ENCODE assay signal across 8 cellular contexts in the genomic region with DNA sequence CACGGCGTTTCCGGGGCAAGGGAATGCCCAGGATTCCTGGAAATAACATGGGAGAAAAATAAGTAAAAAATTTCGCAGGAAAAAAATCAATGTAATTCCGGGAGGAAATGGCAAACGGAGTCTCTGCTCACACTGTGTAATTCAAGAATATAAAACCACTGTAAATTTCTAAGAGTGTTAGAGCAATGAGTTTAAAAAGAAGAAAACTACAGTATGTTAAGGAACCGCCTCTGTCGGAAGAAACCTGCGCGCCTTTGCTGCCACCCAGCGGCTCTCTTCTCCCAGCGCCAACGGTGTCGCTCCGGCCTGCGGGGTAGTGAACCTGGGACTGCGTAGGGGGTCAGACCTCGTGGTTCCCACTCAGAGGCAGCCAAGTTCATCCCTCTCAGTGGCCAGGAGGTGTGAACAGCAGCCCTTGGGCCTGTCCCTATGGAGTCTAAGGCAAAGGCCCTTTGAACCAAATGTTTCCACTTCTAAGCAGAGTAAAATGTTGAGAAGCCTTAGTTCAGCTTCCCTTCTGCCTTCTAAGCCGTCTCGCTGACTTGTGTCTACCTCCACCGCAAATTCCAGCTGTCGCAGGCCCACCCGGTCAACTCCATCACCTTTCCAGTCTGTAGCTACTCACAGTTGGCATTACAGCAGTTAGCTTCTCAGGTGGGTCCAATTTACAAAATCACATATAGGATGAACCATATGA.
A peak's percentile ranks its signal among the peaks of the same experiment; 100 is the strongest.
DNase-seq lines count a peak whose midpoint lies in the region; ATAC-seq and TF ChIP-seq lines count a peak whose summit lies in the region.

No MANE protein-coding gene starts in this region.

- peak overlapping the region; percentile 41 for H3K27ac ChIP-seq in caudate nucleus (ENCODE audit: low read depth, low read length)

- ATAC-seq in GM18907 (IDR thresholded peaks at IDR 0.05; ENCODE audit: unreplicated experiment) (peak; percentile 87), HG03159 (IDR thresholded peaks at IDR 0.05; ENCODE audit: unreplicated experiment) (peak; percentile 81)

- DNase-seq in AG09309 (ENCODE audit: low read depth): no peak
- DNase-seq in NCI-H2196 treated with DMSO at 0.1 percent for 48 hours (lab: John Stamatoyannopoulos, UW; ENCODE audit: unreplicated experiment): peak; percentile 51
- peak; percentile 62 to 74 (median 70) for DNase-seq in activated CD4-positive, CD25-positive, alpha-beta regulatory T cell (lab: John Stamatoyannopoulos, UW)
- peak in 59 of 61 donors; percentile 1 to 89 (median 47) for DNase-seq in caudate nucleus (lab: John Stamatoyannopoulos, UW)
- DNase-seq in islet precursor cell: peak; percentile 91
- peak; percentile 76 to 83 (median 80) for DNase-seq in stimulated activated CD4-positive, alpha-beta T cell treated with anti-CD3 and anti-CD28 coated beads, Interleukin-12 subunit alpha, Interleukin-12 subunit beta, amount 100 ng/mL, for 48 hours (ENCODE audit: low read depth in 2 of 3, low spot score in 1 of 3)

- TF ChIP-seq CTCF in AG09309 (IDR thresholded peaks at IDR 0.05; ENCODE audit: control insufficient read depth, insufficient read depth, low read depth, low read length, missing control alignments): peak; percentile 95

- H3K4me3 ChIP-seq in AG09309 (ENCODE audit: control insufficient read depth, low read depth, low read length): peak overlapping the region; percentile 77
